Comparison of ENCODE assay signal across 3 cellular contexts in the genomic region with DNA sequence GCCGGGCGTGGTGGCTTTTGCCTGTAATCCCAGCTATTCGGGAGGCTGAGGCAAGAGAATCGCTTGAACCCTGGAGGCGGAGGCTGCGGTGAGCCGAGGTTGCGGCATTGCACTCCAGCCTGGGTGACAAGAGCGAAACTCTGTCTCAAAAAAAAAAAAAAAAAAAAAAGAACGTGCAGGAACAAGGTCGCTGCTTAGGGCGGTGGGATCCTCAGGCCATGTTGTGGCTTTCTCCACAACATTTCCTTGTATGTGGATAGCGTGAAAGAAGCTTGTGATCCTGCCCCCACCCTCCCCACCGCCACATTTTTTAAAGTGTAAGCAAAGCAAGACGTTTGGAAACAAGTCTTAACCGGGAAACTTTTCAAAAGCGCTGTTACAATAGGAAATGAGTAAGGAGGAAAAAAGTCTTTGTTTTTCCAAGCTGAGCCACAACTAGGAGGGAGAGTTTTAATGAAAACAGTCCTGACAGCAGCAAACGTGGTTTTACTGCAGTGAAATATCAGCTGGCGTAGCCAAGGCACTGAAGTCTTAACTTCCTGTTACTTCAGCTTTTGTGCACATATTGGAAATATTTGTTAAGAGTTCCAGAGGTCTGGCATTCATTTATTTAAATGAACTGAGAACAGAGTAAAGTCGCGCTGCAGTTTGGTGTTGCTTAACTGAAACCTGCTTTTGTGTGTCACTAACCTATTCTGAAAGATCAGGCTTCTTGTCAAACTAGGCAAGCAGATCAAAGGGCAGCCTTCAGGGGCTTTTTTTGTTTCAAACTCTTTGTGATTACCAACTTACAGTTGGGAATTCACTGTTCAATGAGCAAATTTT.
TF ChIP-seq lines count a peak whose summit lies in the region.

No MANE protein-coding gene starts in this region.

TF ChIP-seq in WTC11, 78 proteins besides CTCF, POLR2A, EP300 and RAD21 (continues in another document):
- TF ChIP-seq, protein P1, sequence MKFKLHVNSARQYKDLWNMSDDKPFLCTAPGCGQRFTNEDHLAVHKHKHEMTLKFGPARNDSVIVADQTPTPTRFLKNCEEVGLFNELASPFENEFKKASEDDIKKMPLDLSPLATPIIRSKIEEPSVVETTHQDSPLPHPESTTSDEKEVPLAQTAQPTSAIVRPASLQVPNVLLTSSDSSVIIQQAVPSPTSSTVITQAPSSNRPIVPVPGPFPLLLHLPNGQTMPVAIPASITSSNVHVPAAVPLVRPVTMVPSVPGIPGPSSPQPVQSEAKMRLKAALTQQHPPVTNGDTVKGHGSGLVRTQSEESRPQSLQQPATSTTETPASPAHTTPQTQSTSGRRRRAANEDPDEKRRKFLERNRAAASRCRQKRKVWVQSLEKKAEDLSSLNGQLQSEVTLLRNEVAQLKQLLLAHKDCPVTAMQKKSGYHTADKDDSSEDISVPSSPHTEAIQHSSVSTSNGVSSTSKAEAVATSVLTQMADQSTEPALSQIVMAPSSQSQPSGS (CRISPR knock-in tag; IDR thresholded peaks at IDR 0.05; ENCODE audit: borderline replicate concordance, low read depth): no peak
- TF ChIP-seq FOXP1 (CRISPR knock-in tag; IDR thresholded peaks at IDR 0.05; ENCODE audit: borderline replicate concordance) (0 out of 2 replicates have a peak, but pooled peaks have one; percentile 17), KAT7 (CRISPR knock-in tag; IDR thresholded peaks at IDR 0.05; ENCODE audit: borderline replicate concordance) (0 out of 2 replicates have a peak, but pooled peaks have one; percentile 8), FOXK1 (CRISPR knock-in tag; IDR thresholded peaks at IDR 0.05) (peak; percentile 17; the same call in 1 of the 2 replicates), ZNF263 (CRISPR knock-in tag; IDR thresholded peaks at IDR 0.05; ENCODE audit: low read depth) (0 out of 2 replicates have a peak, but pooled peaks have one; percentile 10)
- TF ChIP-seq, protein P2, sequence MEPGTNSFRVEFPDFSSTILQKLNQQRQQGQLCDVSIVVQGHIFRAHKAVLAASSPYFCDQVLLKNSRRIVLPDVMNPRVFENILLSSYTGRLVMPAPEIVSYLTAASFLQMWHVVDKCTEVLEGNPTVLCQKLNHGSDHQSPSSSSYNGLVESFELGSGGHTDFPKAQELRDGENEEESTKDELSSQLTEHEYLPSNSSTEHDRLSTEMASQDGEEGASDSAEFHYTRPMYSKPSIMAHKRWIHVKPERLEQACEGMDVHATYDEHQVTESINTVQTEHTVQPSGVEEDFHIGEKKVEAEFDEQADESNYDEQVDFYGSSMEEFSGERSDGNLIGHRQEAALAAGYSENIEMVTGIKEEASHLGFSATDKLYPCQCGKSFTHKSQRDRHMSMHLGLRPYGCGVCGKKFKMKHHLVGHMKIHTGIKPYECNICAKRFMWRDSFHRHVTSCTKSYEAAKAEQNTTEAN (CRISPR knock-in tag; IDR thresholded peaks at IDR 0.05): no peak
- TF ChIP-seq, protein P3, sequence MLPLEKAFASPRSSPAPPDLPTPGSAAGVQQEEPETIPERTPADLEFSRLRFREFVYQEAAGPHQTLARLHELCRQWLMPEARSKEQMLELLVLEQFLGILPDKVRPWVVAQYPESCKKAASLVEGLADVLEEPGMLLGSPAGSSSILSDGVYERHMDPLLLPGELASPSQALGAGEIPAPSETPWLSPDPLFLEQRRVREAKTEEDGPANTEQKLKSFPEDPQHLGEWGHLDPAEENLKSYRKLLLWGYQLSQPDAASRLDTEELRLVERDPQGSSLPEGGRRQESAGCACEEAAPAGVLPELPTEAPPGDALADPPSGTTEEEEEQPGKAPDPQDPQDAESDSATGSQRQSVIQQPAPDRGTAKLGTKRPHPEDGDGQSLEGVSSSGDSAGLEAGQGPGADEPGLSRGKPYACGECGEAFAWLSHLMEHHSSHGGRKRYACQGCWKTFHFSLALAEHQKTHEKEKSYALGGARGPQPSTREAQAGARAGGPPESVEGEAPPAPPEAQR (CRISPR knock-in tag; IDR thresholded peaks at IDR 0.05): no peak

TF ChIP-seq in endothelial cell of umbilical vein, 7 proteins besides CTCF, POLR2A, EP300 and RAD21:
- peak; percentile 54 for TF ChIP-seq POLR2AphosphoS5 (IDR thresholded peaks at IDR 0.05; ENCODE audit: insufficient read depth, low read depth, low read length)
- no peak for TF ChIP-seq EZH2 (IDR thresholded peaks at IDR 0.05; ENCODE audit: borderline replicate concordance, low read depth, low read length, severe bottlenecking)
- peak; percentile 69 for TF ChIP-seq JUN (IDR thresholded peaks at IDR 0.05; ENCODE audit: borderline replicate concordance, insufficient read depth, insufficient read length, low read depth)
- TF ChIP-seq FOS (IDR thresholded peaks at IDR 0.05; ENCODE audit: borderline replicate concordance, insufficient read depth, low read length): peak; percentile 49
- TF ChIP-seq, protein P4, sequence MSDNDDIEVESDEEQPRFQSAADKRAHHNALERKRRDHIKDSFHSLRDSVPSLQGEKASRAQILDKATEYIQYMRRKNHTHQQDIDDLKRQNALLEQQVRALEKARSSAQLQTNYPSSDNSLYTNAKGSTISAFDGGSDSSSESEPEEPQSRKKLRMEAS (IDR thresholded peaks at IDR 0.05; ENCODE audit: insufficient read depth, insufficient read length): peak; percentile 83

TF ChIP-seq in GM12891, 5 proteins besides CTCF, POLR2A, EP300 and RAD21:
- no peak for TF ChIP-seq TAF1 (IDR thresholded peaks at IDR 0.05; ENCODE audit: low read depth, low read length)
- no peak for TF ChIP-seq PAX5 (IDR thresholded peaks at IDR 0.05; ENCODE audit: insufficient read depth, low read length, severe bottlenecking)
- no peak for TF ChIP-seq POLR2AphosphoS5 (IDR thresholded peaks at IDR 0.05; ENCODE audit: low read depth, low read length)
- TF ChIP-seq POU2F2 (IDR thresholded peaks at IDR 0.05; ENCODE audit: low read depth, low read length): no peak
- TF ChIP-seq SPI1 (IDR thresholded peaks at IDR 0.05; ENCODE audit: low read depth, low read length): no peak
